In genomic region chr11:57741132-57742086, GRCh38 we compare ENCODE assay signal across 1 cellular context.
TF ChIP-seq lines count a peak whose summit lies in the region.

Gene SELENOH, plus strand, starts transcription at chr11:57741491. Its CDS starts 105 bp downstream, at chr11:57741596.

TF ChIP-seq in SK-N-SH, 30 proteins besides CTCF, POLR2A, EP300 and RAD21 (continued from another document):
- TF ChIP-seq, protein P1, sequence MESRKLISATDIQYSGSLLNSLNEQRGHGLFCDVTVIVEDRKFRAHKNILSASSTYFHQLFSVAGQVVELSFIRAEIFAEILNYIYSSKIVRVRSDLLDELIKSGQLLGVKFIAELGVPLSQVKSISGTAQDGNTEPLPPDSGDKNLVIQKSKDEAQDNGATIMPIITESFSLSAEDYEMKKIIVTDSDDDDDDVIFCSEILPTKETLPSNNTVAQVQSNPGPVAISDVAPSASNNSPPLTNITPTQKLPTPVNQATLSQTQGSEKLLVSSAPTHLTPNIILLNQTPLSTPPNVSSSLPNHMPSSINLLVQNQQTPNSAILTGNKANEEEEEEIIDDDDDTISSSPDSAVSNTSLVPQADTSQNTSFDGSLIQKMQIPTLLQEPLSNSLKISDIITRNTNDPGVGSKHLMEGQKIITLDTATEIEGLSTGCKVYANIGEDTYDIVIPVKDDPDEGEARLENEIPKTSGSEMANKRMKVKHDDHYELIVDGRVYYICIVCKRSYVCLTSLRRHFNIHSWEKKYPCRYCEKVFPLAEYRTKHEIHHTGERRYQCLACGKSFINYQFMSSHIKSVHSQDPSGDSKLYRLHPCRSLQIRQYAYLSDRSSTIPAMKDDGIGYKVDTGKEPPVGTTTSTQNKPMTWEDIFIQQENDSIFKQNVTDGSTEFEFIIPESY (IDR thresholded peaks at IDR 0.05; ENCODE audit: borderline replicate concordance, low read depth): no peak
- TF ChIP-seq USF2 (IDR thresholded peaks at IDR 0.05; ENCODE audit: borderline replicate concordance, low read depth, low read length): peak; percentile 66
- peak; percentile 61; the same call in 1 of the 2 replicates for TF ChIP-seq RCOR1 (IDR thresholded peaks at IDR 0.05; ENCODE audit: low read length)
- TF ChIP-seq FOXM1 (IDR thresholded peaks at IDR 0.05; ENCODE audit: low read depth): no peak
- no peak for TF ChIP-seq GATA2 (CRISPR knock-in tag; IDR thresholded peaks at IDR 0.05)
- TF ChIP-seq CHD2 (IDR thresholded peaks at IDR 0.05; ENCODE audit: low read length, partially characterized antibody): peak; percentile 91
- no peak for TF ChIP-seq NRF1 (IDR thresholded peaks at IDR 0.05; ENCODE audit: low read depth, low read length)
- TF ChIP-seq POLR2AphosphoS5 (IDR thresholded peaks at IDR 0.05; ENCODE audit: low read depth, low read length): peak; percentile 90
- no peak for TF ChIP-seq RXRA (IDR thresholded peaks at IDR 0.05; ENCODE audit: borderline replicate concordance, low read depth)
- no peak for TF ChIP-seq FOXJ3 (CRISPR knock-in tag; IDR thresholded peaks at IDR 0.05)
- peak; percentile 97 for TF ChIP-seq MXI1 (IDR thresholded peaks at IDR 0.05; ENCODE audit: low read depth, low read length)
- TF ChIP-seq USF1 (IDR thresholded peaks at IDR 0.05; ENCODE audit: borderline replicate concordance, low read depth): peak; percentile 92
- TF ChIP-seq EZH2phosphoT487 (IDR thresholded peaks at IDR 0.05; ENCODE audit: borderline replicate concordance, low read depth): no peak
- peak; percentile 98 for TF ChIP-seq MAX (IDR thresholded peaks at IDR 0.05; ENCODE audit: low read depth)
